ENCODE assay signal across 9 cellular contexts in genomic region chr19:13044160-13044853, GRCh38. TPM values are rescaled to one million over a fixed set of nuclear protein-coding genes. Genes with fewer than 3 reads are reported as not detected.
DNase-seq lines count a peak whose midpoint lies in the region; ATAC-seq and TF ChIP-seq lines count a peak whose summit lies in the region.
"Had no signal": no experiment of that assay in that cellular context is flagged by ENCODE, and none has a peak within 500 bp of the region (broad histone marks: within the 10 kb centered on the region; RNA-seq: fewer than 3 reads in every experiment).

No MANE protein-coding gene starts in this region.

- peak overlapping the region; percentile 38 for H3K27ac ChIP-seq in layer of hippocampus (ENCODE audit: low read depth, low read length)
- peak overlapping the region; percentile 68 for H3K27ac ChIP-seq in suprapubic skin

- H3K36me3 Mint-ChIP-seq in activated naive CD8-positive, alpha-beta T cell treated with anti-CD3 and anti-CD28 coated beads for 36 hours, result no peaks in the 10 kb centered on the region

- H3K27ac Mint-ChIP-seq in activated naive CD8-positive, alpha-beta T cell treated with anti-CD3 and anti-CD28 coated beads for 36 hours, result peak overlapping the region; percentile 13

- ATAC-seq in HG03097 (IDR thresholded peaks at IDR 0.05; ENCODE audit: low FRiP score, unreplicated experiment) (no peak), GM19397 (IDR thresholded peaks at IDR 0.05; ENCODE audit: unreplicated experiment) (no peak)

- peaks cover 92% of the 10 kb centered on the region for H3K4me1 ChIP-seq in suprapubic skin

- no peaks in the 10 kb centered on the region for H3K9me3 Mint-ChIP-seq in activated naive CD8-positive, alpha-beta T cell treated with anti-CD3 and anti-CD28 coated beads for 36 hours

- TF ChIP-seq POLR2A in suprapubic skin (IDR thresholded peaks at IDR 0.05), result no peak

- no peaks in the 10 kb centered on the region for H3K27me3 Mint-ChIP-seq in activated naive CD8-positive, alpha-beta T cell treated with anti-CD3 and anti-CD28 coated beads for 36 hours

- 58% methylated on average over 14 of the region's 14 CpGs for WGBS in suprapubic skin

- no peak for TF ChIP-seq EP300 in suprapubic skin (IDR thresholded peaks at IDR 0.05)

- TF ChIP-seq CTCF in suprapubic skin (IDR thresholded peaks at IDR 0.05), result no peak

- no peaks in the 10 kb centered on the region for H3K36me3 ChIP-seq in suprapubic skin

- peaks cover 29% of the 10 kb centered on the region for H3K4me1 Mint-ChIP-seq in activated naive CD8-positive, alpha-beta T cell treated with anti-CD3 and anti-CD28 coated beads for 36 hours

- H3K4me3 Mint-ChIP-seq in activated naive CD8-positive, alpha-beta T cell treated with anti-CD3 and anti-CD28 coated beads for 36 hours, result no peak overlapping the region

- H3K27me3 ChIP-seq in layer of hippocampus (ENCODE audit: control insufficient read depth, insufficient read depth, low read length), result no peaks in the 10 kb centered on the region
- H3K27me3 ChIP-seq in suprapubic skin, result no peaks in the 10 kb centered on the region

- no peak overlapping the region for H3K4me3 ChIP-seq in suprapubic skin

- peak; percentile 15 to 18 for DNase-seq in activated CD8-positive, alpha-beta memory T cell treated with anti-CD3 and anti-CD28 coated beads for 1 hour (ENCODE audit: extremely low read depth in 1 of 2, low read depth in 1 of 2)
- no peak for DNase-seq in activated CD8-positive, alpha-beta memory T cell treated with anti-CD3 and anti-CD28 coated beads, Interleukin-2, amount 50 U/mL, for 48 hours
- DNase-seq in activated naive CD8-positive, alpha-beta T cell treated with anti-CD3 and anti-CD28 coated beads for 36 hours, result peak; percentile 34
- DNase-seq in suprapubic skin (ENCODE audit: low spot score in 2 of 2), result no peak
- no peak for DNase-seq in SW480 (ENCODE audit: low spot score)
- DNase-seq: cortex of kidney had no signal

- no peaks in the 10 kb centered on the region for H3K9me3 ChIP-seq in suprapubic skin

RNA-seq across cellular contexts. Expression of gene NFIX, which starts 49.0 kb away (rescaled TPM):
- 1 to 10 TPM; 6.3 to 8.7 TPM for total RNA-seq in activated naive CD8-positive, alpha-beta T cell treated with anti-CD3 and anti-CD28 coated beads for 36 hours
- 100 to 1,000 TPM; 126 to 223 (median 176) TPM for total RNA-seq in suprapubic skin

RNA-seq across cellular contexts. Expression of gene LYL1, which starts 58.4 kb away (rescaled TPM):
- 1 to 10 TPM; 2.6 to 2.9 TPM for total RNA-seq in activated naive CD8-positive, alpha-beta T cell treated with anti-CD3 and anti-CD28 coated beads for 36 hours
- total RNA-seq in suprapubic skin, result 1 to 10 TPM; 1.5 to 2.7 (median 2.2) TPM

Comparison
In these comparisons a context has a peak if more than half of its experiments do, and no peak if none do; other contexts are left out.
1. DNase-seq: peak in activated CD8-positive, alpha-beta memory T cell treated with anti-CD3 and anti-CD28 coated beads for 1 hour (2 of 2) and activated naive CD8-positive, alpha-beta T cell treated with anti-CD3 and anti-CD28 coated beads for 36 hours (single experiment); none in activated CD8-positive, alpha-beta memory T cell treated with anti-CD3 and anti-CD28 coated beads, Interleukin-2, amount 50 U/mL, for 48 hours (single experiment), suprapubic skin (0 of 2) and SW480 (single experiment).
2. RNA of gene NFIX, which starts 49.0 kb away (total RNA-seq): 126 to 223 TPM in suprapubic skin; 6.3 to 8.7 TPM in activated naive CD8-positive, alpha-beta T cell treated with anti-CD3 and anti-CD28 coated beads for 36 hours; every median in the first group is over 10 times any median in the second.